In the genomic region with DNA sequence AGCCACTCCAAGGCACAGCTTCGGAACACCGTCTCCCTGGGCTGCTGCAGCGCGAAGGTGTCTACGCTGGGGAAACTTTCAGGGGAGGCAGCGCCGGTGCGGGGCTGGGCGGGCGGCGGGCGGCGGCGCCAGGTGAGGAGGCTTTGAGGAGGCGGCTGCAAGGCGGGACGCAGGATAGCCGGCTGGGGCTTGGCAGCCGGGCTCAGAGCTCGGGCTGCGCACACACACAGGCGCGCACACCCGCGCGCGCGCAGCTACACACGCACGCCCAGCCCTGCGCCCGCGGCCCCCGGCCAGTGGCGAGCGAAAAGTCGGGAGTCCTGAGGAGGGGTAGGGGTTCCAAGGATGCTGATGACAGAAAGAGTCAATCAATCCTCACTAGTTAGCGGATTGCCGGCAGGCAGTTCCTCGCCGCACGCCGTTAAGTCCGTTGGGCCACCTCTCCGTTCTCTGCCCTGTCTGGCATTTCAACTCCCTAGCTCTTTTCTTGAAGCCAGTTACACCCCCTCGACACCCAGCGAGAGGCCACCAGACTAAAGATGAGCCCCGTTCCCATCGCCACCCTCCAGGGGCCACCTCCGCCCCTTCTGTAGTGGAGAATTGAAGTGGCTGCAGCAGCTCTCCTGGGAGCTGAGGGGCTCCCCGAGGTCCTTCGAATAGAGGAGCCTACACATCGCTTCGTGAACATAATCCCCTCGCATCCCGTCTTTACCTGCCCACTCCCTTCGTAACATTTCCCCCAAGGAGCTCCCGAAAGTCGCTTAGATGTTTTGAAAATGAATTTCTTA, we compare ENCODE assay signal across 8 cellular contexts. TPM values are rescaled to one million over a fixed set of nuclear protein-coding genes. Genes with fewer than 3 reads are reported as not detected.
A peak's percentile ranks its signal among the peaks of the same experiment; 100 is the strongest.
DNase-seq lines count a peak whose midpoint lies in the region; ATAC-seq and TF ChIP-seq lines count a peak whose summit lies in the region.

Gene LINGO2 (minus strand): TSS at position 228 of the 788 bp plus-strand sequence.

- intact Hi-C loops in lower lobe of right lung (cut with DNase I): loop anchor here (10.0 kb wide), 1 partner anchor 59 kb away; no protein-coding TSS in a partner anchor

- H3K9me3 Mint-ChIP-seq in brain: peaks cover 0 to 5% (median 0%) of the 10 kb centered on the region in 5 experiments

- no peak for TF ChIP-seq CTCF in brain (conservative IDR thresholded peaks at IDR 0.05)
- TF ChIP-seq CTCF in lower lobe of right lung (IDR thresholded peaks at IDR 0.05): no peak

- DNase-seq in COR-L47 (lab: John Stamatoyannopoulos, UW) (peak; percentile 70), NCI-H2029 (lab: John Stamatoyannopoulos, UW) (peak; percentile 31), lower lobe of right lung (no peak), left lobe of liver (ENCODE audit: low spot score) (no peak), GOT3 (lab: John Stamatoyannopoulos, UW) (no peak)
- DNase-seq in central memory CD4-positive, alpha-beta T cell: no peak

- peaks cover 66% of the 10 kb centered on the region for H3K27me3 ChIP-seq in lower lobe of right lung (ENCODE audit: low read depth)

- peak within 1 kb of the TSS; percentile 92 to 98 (median 94) for H3K4me3 Mint-ChIP-seq in brain

- peaks cover 27% of the 10 kb centered on the region for H3K4me1 Mint-ChIP-seq in brain

- H3K9me3 ChIP-seq in lower lobe of right lung: no peaks in the 10 kb centered on the region

- WGBS in urinary bladder: under 1% methylated on average over 59 of the region's 59 CpGs

- H3K36me3 ChIP-seq in lower lobe of right lung (no peaks in the 10 kb centered on the region), urinary bladder (ENCODE audit: insufficient read depth) (no peaks in the 10 kb centered on the region)

- H3K27ac Mint-ChIP-seq in brain: peak within 1 kb of the TSS; percentile 40 to 92 (median 81)

- ATAC-seq in lower lobe of right lung: peak; percentile 48 to 53
- ATAC-seq in left lobe of liver: no peak

- H3K36me3 Mint-ChIP-seq in brain: no peaks in the 10 kb centered on the region

- peaks cover 13% of the 10 kb centered on the region for H3K4me1 ChIP-seq in lower lobe of right lung
- no peaks in the 10 kb centered on the region for H3K4me1 ChIP-seq in urinary bladder (ENCODE audit: insufficient read depth)

- peaks cover 85% of the 10 kb centered on the region for H3K27me3 Mint-ChIP-seq in brain

- no peak within 1 kb of the TSS for H3K27ac ChIP-seq in lower lobe of right lung
- no peak within 1 kb of the TSS for H3K27ac ChIP-seq in urinary bladder (ENCODE audit: low read depth)

- H3K4me3 ChIP-seq in lower lobe of right lung (peak within 1 kb of the TSS; percentile 39), urinary bladder (ENCODE audit: low read depth, low read length) (peak within 1 kb of the TSS; percentile 32)

RNA-seq across cellular contexts. Expression of gene LINGO2, which starts in this region (rescaled TPM):
- polyA plus RNA-seq in brain (ENCODE audit: insufficient read depth, low read depth, low replicate concordance): 5.6 TPM
- total RNA-seq in lower lobe of right lung: not detected
- 5.7 TPM for total RNA-seq in urinary bladder
- polyA plus RNA-seq in urinary bladder: 0.73 TPM
- total RNA-seq in left lobe of liver: not detected

Comparison
In these comparisons a context has a peak if more than half of its experiments do, and no peak if none do; other contexts are left out.
1. Peak in ATAC-seq and H3K4me3 ChIP-seq in lower lobe of right lung; RNA of the gene not detected or under 1 TPM.
2. DNase-seq: peak in COR-L47 (single experiment) and NCI-H2029 (single experiment); none in lower lobe of right lung (single experiment), left lobe of liver (single experiment), GOT3 (single experiment) and central memory CD4-positive, alpha-beta T cell (single experiment).